In the genomic region with DNA sequence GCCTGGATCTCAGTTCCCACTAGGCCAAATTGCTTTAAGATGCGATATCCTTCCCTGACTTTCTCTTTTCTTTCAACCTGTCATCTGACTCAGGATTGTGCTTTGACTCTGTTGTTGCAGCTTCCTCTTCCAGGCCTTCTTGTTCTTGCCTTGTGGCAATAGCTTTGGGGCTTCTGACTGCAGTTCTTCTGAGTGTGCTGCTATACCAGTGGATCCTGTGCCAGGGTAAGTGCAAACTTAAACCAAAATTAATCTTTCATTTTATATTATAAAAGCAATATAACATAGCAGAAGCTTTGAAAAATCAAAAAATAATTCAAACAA, we compare ENCODE assay signal across 15 cellular contexts. TPM values are rescaled to one million over a fixed set of nuclear protein-coding genes. Genes with fewer than 3 reads are reported as not detected.
DNase-seq lines count a peak whose midpoint lies in the region; ATAC-seq, FAIRE-seq and TF ChIP-seq lines count a peak whose summit lies in the region.
"Had no signal": no experiment of that assay in that cellular context is flagged by ENCODE, and none has a peak within 500 bp of the region (broad histone marks: within the 10 kb centered on the region; RNA-seq: fewer than 3 reads in every experiment).

No MANE protein-coding gene starts in this region.

- H3K27ac ChIP-seq in small intestine (ENCODE audit: low read depth in 1 of 2, low read length in 1 of 2) (peak overlapping the region in 1 of 2 donors; percentile 38), GM23338 (ENCODE audit: low read depth) (no peak overlapping the region)
- H3K27ac ChIP-seq: lower lobe of right lung, neutrophil had no signal

- H3K27ac Mint-ChIP-seq in activated T-helper 17 cell treated with anti-CD3 and anti-CD28 coated beads, Interleukin-2, amount 50 U/mL, for 72 hours: peak overlapping the region; percentile 56
- no peak overlapping the region for H3K27ac Mint-ChIP-seq in GM23338
- H3K27ac Mint-ChIP-seq: activated T-helper 2 cell treated with anti-CD3 and anti-CD28 coated beads, Interferon-gamma antibody, Interleukin-2, Interleukin-4, amounts not matched to agents 10 μg/mL and 5 μg/mL and 100 μg/mL, durations not matched to agents 14 hours and 24 hours and 36 hours; brain had no signal

- no peaks in the 10 kb centered on the region for H3K27me3 ChIP-seq in small intestine (ENCODE audit: control insufficient read depth in 2 of 2, insufficient read depth in 2 of 2, low read length in 2 of 2)
- no peaks in the 10 kb centered on the region for H3K27me3 ChIP-seq in GM23338 (ENCODE audit: insufficient read depth)
- H3K27me3 ChIP-seq: neutrophil had no signal

- no peak for FAIRE-seq in small intestine (lab: Jason Lieb, UNC)

- no peaks in the 10 kb centered on the region for H3F3A ChIP-seq in GM23338 (replicated peaks; ENCODE audit: low read depth)

- H3K9me2 ChIP-seq in GM23338 (ENCODE audit: insufficient read depth): no peaks in the 10 kb centered on the region
- H3K9me2 ChIP-seq: SK-N-SH had no signal

- no peaks in the 10 kb centered on the region for H3K36me3 Mint-ChIP-seq in activated T-helper 17 cell treated with anti-CD3 and anti-CD28 coated beads, Interleukin-2, amount 50 U/mL, for 72 hours (ENCODE audit: low read depth)
- no peaks in the 10 kb centered on the region for H3K36me3 Mint-ChIP-seq in GM23338 (ENCODE audit: low read depth)
- H3K36me3 Mint-ChIP-seq: brain had no signal

- H3K9me3 ChIP-seq in small intestine (ENCODE audit: control insufficient read depth, low read depth): no peaks in the 10 kb centered on the region
- H3K9me3 ChIP-seq: lower lobe of right lung, neutrophil, SK-N-SH had no signal

- peaks cover 46% of the 10 kb centered on the region for H3K4me1 Mint-ChIP-seq in activated T-helper 17 cell treated with anti-CD3 and anti-CD28 coated beads, Interleukin-2, amount 50 U/mL, for 72 hours
- H3K4me1 Mint-ChIP-seq in GM23338: peaks cover 3% of the 10 kb centered on the region
- H3K4me1 Mint-ChIP-seq: brain had no signal

- peak; percentile 17 for ATAC-seq in activated T-helper 17 cell treated with anti-CD3 and anti-CD28 coated beads, Interleukin-2, amount 50 U/mL, for 72 hours (replicated peaks)
- ATAC-seq in GM21723 (IDR thresholded peaks at IDR 0.05; ENCODE audit: unreplicated experiment) (no peak), GM23338 (no peak)

- H3K36me3 ChIP-seq in small intestine (ENCODE audit: control insufficient read depth in 2 of 2, insufficient read depth in 2 of 2, low read length in 2 of 2) (no peaks in the 10 kb centered on the region), GM23338 (ENCODE audit: insufficient read depth) (no peaks in the 10 kb centered on the region)
- H3K36me3 ChIP-seq: lower lobe of right lung, neutrophil had no signal

- H3K4me2 ChIP-seq in GM23338: no peak overlapping the region
- H3K4me2 ChIP-seq: SK-N-SH had no signal

- H3K79me2 ChIP-seq in GM23338 (replicated peaks; ENCODE audit: insufficient read depth): no peaks in the 10 kb centered on the region

- H3K4me3 Mint-ChIP-seq in activated T-helper 17 cell treated with anti-CD3 and anti-CD28 coated beads, Interleukin-2, amount 50 U/mL, for 72 hours: peak overlapping the region; percentile 69
- no peak overlapping the region for H3K4me3 Mint-ChIP-seq in GM23338
- H3K4me3 Mint-ChIP-seq: brain had no signal

- H4K20me1 ChIP-seq in GM23338 (replicated peaks; ENCODE audit: insufficient read depth): no peaks in the 10 kb centered on the region

- no peaks in the 10 kb centered on the region for H3K27me3 Mint-ChIP-seq in activated T-helper 17 cell treated with anti-CD3 and anti-CD28 coated beads, Interleukin-2, amount 50 U/mL, for 72 hours
- H3K27me3 Mint-ChIP-seq in GM23338 (ENCODE audit: insufficient read depth, low read depth, poor library complexity): no peaks in the 10 kb centered on the region
- H3K27me3 Mint-ChIP-seq: brain had no signal

- no peak overlapping the region for H3K4me3 ChIP-seq in small intestine (ENCODE audit: low read depth in 1 of 2, low read length in 2 of 2)
- H3K4me3 ChIP-seq in GM23338: no peak overlapping the region
- H3K4me3 ChIP-seq: lower lobe of right lung had no signal

- no peak for TF ChIP-seq CTCF in GM23338 (conservative IDR thresholded peaks at IDR 0.05; ENCODE audit: low read depth in 2 of 2)

- no peaks in the 10 kb centered on the region for H3K9me3 Mint-ChIP-seq in activated T-helper 17 cell treated with anti-CD3 and anti-CD28 coated beads, Interleukin-2, amount 50 U/mL, for 72 hours
- H3K9me3 Mint-ChIP-seq in GM23338: no peaks in the 10 kb centered on the region
- H3K9me3 Mint-ChIP-seq: activated T-helper 2 cell treated with anti-CD3 and anti-CD28 coated beads, Interferon-gamma antibody, Interleukin-2, Interleukin-4, amounts not matched to agents 10 μg/mL and 5 μg/mL and 100 μg/mL, durations not matched to agents 14 hours and 24 hours and 36 hours; brain had no signal

- H3K4me1 ChIP-seq in small intestine (ENCODE audit: control insufficient read depth in 2 of 2, insufficient read depth in 1 of 2, low read depth in 1 of 2, low read length in 1 of 2) (peaks cover 0 to 5% of the 10 kb centered on the region in 2 donors), GM23338 (ENCODE audit: insufficient read depth) (no peaks in the 10 kb centered on the region)

- no peak overlapping the region for H2AFZ ChIP-seq in GM23338

- DNase-seq in activated naive CD4-positive, alpha-beta T cell treated with Interleukin-2 at 50 U/mL for 16 hours: peak; percentile 21
- no peak for DNase-seq in activated naive CD4-positive, alpha-beta T cell treated with anti-CD3 and anti-CD28 coated beads, Interleukin-2, amount 50 U/mL, for 16 hours
- DNase-seq in NOMO-1 (lab: John Stamatoyannopoulos, UW; ENCODE audit: unreplicated experiment in 2 of 2) (peak; percentile 1 to 62), small intestine (peak; percentile 1), SW480 (ENCODE audit: low spot score) (no peak), GM23338 (ENCODE audit: low spot score) (no peak)
- DNase-seq: lower lobe of right lung, NCI-H1092 treated with DMSO at 0.1 percent for 48 hours, NCI-H2171, SK-N-SH had no signal

- 67 to 86% (median 72%) methylated on average over 1 of the region's 1 CpG for WGBS in small intestine, 3 donors

TF ChIP-seq in GM23338, 12 proteins besides CTCF, POLR2A, EP300 and RAD21 (continues in another document):
- no peak for TF ChIP-seq CREB1 (CRISPR knock-in tag; IDR thresholded peaks at IDR 0.05; ENCODE audit: low read depth)
- no peak for TF ChIP-seq ETS1 (IDR thresholded peaks at IDR 0.05)
- TF ChIP-seq EZH2 (IDR thresholded peaks at IDR 0.05; ENCODE audit: low read depth, unreplicated experiment): no peak
- no peak for TF ChIP-seq EZH2phosphoT487 (IDR thresholded peaks at IDR 0.05; ENCODE audit: unreplicated experiment)
- TF ChIP-seq ZNF331 (CRISPR knock-in tag; IDR thresholded peaks at IDR 0.05; ENCODE audit: low read depth): no peak

RNA-seq across cellular contexts. Expression of gene KLRG1, which starts 2.7 kb away (rescaled TPM):
- 1 to 10 TPM; 3.0 to 4.8 TPM for total RNA-seq in activated T-helper 17 cell treated with anti-CD3 and anti-CD28 coated beads, Interleukin-2, amount 50 U/mL, for 72 hours
- 1 to 10 TPM in 2 of 3 donors, not detected in 1; 1.4 to 1.6 TPM for polyA plus RNA-seq in small intestine
- total RNA-seq in GM23338 (2014; rRNA removed; shearing (Covaris generic)): 5.1 and 8.0 TPM in 2 replicates
- 6.0 and 7.9 TPM in 2 replicates for polyA plus RNA-seq in GM23338 (2016; fragmentation: Nextera tagmentation; extraction: Ambion mirVana)

RNA-seq across cellular contexts. Expression of gene M6PR, which starts 42.6 kb away (rescaled TPM):
- 100 to 1,000 TPM; 144 to 199 TPM for total RNA-seq in activated T-helper 17 cell treated with anti-CD3 and anti-CD28 coated beads, Interleukin-2, amount 50 U/mL, for 72 hours
- polyA plus RNA-seq in small intestine (10 to 100 TPM; 25.9 to 49.1 (median 32.4) TPM), GM23338 (2016; fragmentation: Nextera tagmentation; extraction: Ambion mirVana) (147 and 159 TPM in 2 replicates)
- total RNA-seq in GM23338 (2014; rRNA removed; shearing (Covaris generic)): 66.8 and 103 TPM in 2 replicates

Comparison
In these comparisons a context has a peak if more than half of its experiments do, and no peak if none do; other contexts are left out.
1. DNase-seq: peak in activated naive CD4-positive, alpha-beta T cell treated with Interleukin-2 at 50 U/mL for 16 hours (single experiment), NOMO-1 (2 of 2) and small intestine (single experiment); none in activated naive CD4-positive, alpha-beta T cell treated with anti-CD3 and anti-CD28 coated beads, Interleukin-2, amount 50 U/mL, for 16 hours (single experiment), SW480 (single experiment) and GM23338 (single experiment).